15 cellular contexts compared by ENCODE assay signal in the genomic region with DNA sequence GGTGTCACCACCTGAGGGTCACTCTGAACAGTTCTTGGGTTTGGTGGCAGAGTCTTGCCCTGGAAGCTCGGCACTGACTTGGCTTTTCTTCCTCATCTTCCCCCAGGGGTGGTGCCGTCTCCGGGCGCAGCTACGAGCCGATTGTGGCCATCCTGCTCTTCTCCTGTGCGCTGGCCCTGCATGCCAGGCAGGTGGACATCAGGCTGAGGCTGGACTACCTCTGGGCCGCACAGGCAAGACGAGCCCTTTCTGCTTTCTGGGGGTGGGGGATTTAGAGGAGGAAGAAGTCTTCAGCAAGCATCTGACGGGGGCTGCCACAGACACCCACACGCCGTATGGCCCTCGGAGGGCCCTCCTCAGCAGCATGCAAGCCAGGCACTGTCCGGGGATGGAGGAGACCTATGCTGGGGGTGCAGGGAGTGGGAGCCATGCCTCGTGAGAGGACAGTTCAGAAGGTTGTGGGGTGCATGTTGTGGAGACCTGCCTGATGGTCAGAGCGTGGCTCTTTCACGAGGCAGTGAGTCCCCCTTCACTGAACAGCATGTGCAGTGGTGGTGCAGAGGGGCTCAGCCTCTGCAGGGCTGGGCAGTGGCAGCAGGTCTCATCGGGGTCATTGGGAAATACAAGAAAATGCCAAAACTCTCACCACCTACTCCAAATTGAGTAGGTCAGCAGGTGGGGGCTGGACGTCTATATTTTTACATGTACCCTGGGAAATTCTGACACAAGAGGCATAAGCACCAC.
DNase-seq lines count a peak whose midpoint lies in the region; ATAC-seq and TF ChIP-seq lines count a peak whose summit lies in the region.
"Had no signal": no experiment of that assay in that cellular context is flagged by ENCODE, and none has a peak within 500 bp of the region (broad histone marks: within the 10 kb centered on the region; RNA-seq: fewer than 3 reads in every experiment).

No MANE protein-coding gene starts in this region.

- CTCF ChIA-PET in activated CD4-positive, alpha-beta memory T cell treated with anti-CD3 and anti-CD28 coated beads, Interleukin-2, amount 10 ng/mL, durations not matched to agents 7 days and 5 days (lab: Charles Lee) = no interaction called here
- CTCF ChIA-PET in activated CD4-positive, alpha-beta memory T cell treated with anti-CD3 and anti-CD28 coated beads for 36 hours (lab: Charles Lee) = no interaction called here
- CTCF ChIA-PET in WTC11 (lab: Charles Lee) = interaction anchor here (1.4 kb wide), 1 partner anchor 23 kb away, joined by 5 read pairs; no protein-coding TSS in a partner anchor

- H3K4me3 Mint-ChIP-seq in activated CD4-positive, alpha-beta memory T cell treated with anti-CD3 and anti-CD28 coated beads, Interleukin-2, amount 10 ng/mL, durations not matched to agents 7 days and 5 days = no peak overlapping the region
- no peak overlapping the region for H3K4me3 Mint-ChIP-seq in activated CD4-positive, alpha-beta memory T cell treated with anti-CD3 and anti-CD28 coated beads for 36 hours
- H3K4me3 Mint-ChIP-seq in WTC11 (no peak overlapping the region), type B pancreatic cell (no peak overlapping the region)
- no peak overlapping the region for H3K4me3 Mint-ChIP-seq in stimulated activated naive CD8-positive, alpha-beta T cell treated with anti-CD3 and anti-CD28 coated beads, Interleukin-15, amount 100 ng/mL, for 72 hours

- H3K27ac Mint-ChIP-seq in activated CD4-positive, alpha-beta memory T cell treated with anti-CD3 and anti-CD28 coated beads, Interleukin-2, amount 10 ng/mL, durations not matched to agents 7 days and 5 days = no peak overlapping the region
- no peak overlapping the region for H3K27ac Mint-ChIP-seq in activated CD4-positive, alpha-beta memory T cell treated with anti-CD3 and anti-CD28 coated beads for 36 hours
- no peak overlapping the region for H3K27ac Mint-ChIP-seq in WTC11
- no peak overlapping the region for H3K27ac Mint-ChIP-seq in type B pancreatic cell
- no peak overlapping the region for H3K27ac Mint-ChIP-seq in stimulated activated naive CD8-positive, alpha-beta T cell treated with anti-CD3 and anti-CD28 coated beads, Interleukin-15, amount 100 ng/mL, for 72 hours

- no peak for TF ChIP-seq CTCF in WTC11 (IDR thresholded peaks at IDR 0.05)
- no peak for TF ChIP-seq CTCF in lower leg skin (IDR thresholded peaks at IDR 0.05)
- TF ChIP-seq CTCF in type B pancreatic cell (conservative IDR thresholded peaks at IDR 0.05) = no peak

- H3K9me3 Mint-ChIP-seq in activated CD4-positive, alpha-beta memory T cell treated with anti-CD3 and anti-CD28 coated beads, Interleukin-2, amount 10 ng/mL, durations not matched to agents 7 days and 5 days = no peaks in the 10 kb centered on the region
- no peaks in the 10 kb centered on the region for H3K9me3 Mint-ChIP-seq in activated CD4-positive, alpha-beta memory T cell treated with anti-CD3 and anti-CD28 coated beads for 36 hours
- H3K9me3 Mint-ChIP-seq in WTC11 (no peaks in the 10 kb centered on the region), type B pancreatic cell (no peaks in the 10 kb centered on the region)
- no peaks in the 10 kb centered on the region for H3K9me3 Mint-ChIP-seq in stimulated activated naive CD8-positive, alpha-beta T cell treated with anti-CD3 and anti-CD28 coated beads, Interleukin-15, amount 100 ng/mL, for 72 hours

- peaks cover 4% of the 10 kb centered on the region for H3K4me1 Mint-ChIP-seq in activated CD4-positive, alpha-beta memory T cell treated with anti-CD3 and anti-CD28 coated beads, Interleukin-2, amount 10 ng/mL, durations not matched to agents 7 days and 5 days
- no peaks in the 10 kb centered on the region for H3K4me1 Mint-ChIP-seq in activated CD4-positive, alpha-beta memory T cell treated with anti-CD3 and anti-CD28 coated beads for 36 hours (ENCODE audit: low read depth)
- H3K4me1 Mint-ChIP-seq in WTC11 (0 out of 2 replicates have a peak, but pooled peaks cover 2% of the 10 kb centered on the region), type B pancreatic cell (ENCODE audit: unreplicated experiment) (no peaks in the 10 kb centered on the region)
- H3K4me1 Mint-ChIP-seq in stimulated activated naive CD8-positive, alpha-beta T cell treated with anti-CD3 and anti-CD28 coated beads, Interleukin-15, amount 100 ng/mL, for 72 hours = no peaks in the 10 kb centered on the region

- POLR2A ChIA-PET in activated CD4-positive, alpha-beta memory T cell treated with anti-CD3 and anti-CD28 coated beads, Interleukin-2, amount 10 ng/mL, durations not matched to agents 7 days and 5 days (lab: Charles Lee) = no interaction called here
- POLR2A ChIA-PET in activated CD4-positive, alpha-beta memory T cell treated with anti-CD3 and anti-CD28 coated beads for 36 hours (lab: Charles Lee) = no interaction called here
- POLR2A ChIA-PET in WTC11 (lab: Charles Lee) = no interaction called here

- TF ChIP-seq POLR2A in lower leg skin (IDR thresholded peaks at IDR 0.05) = no peak

- 91 to 92% methylated on average over 18 to 19 of the region's 19 CpGs for WGBS in lower leg skin, 2 donors

- peak; percentile 7 for DNase-seq in activated CD4-positive, alpha-beta memory T cell treated with anti-CD3 and anti-CD28 coated beads, Interleukin-2, amount 10 ng/mL, durations not matched to agents 7 days and 5 days
- DNase-seq in activated CD4-positive, alpha-beta memory T cell treated with anti-CD3 and anti-CD28 coated beads for 36 hours = no peak
- DNase-seq in WTC11 (ENCODE audit: low spot score) (peak; percentile 3), lower leg skin (ENCODE audit: low spot score in 2 of 2) (peak; percentile 7 to 78), type B pancreatic cell (ENCODE audit: extremely low spot score, unreplicated experiment) (peak; percentile 62), SKM-1 (lab: John Stamatoyannopoulos, UW; ENCODE audit: unreplicated experiment) (no peak)
- DNase-seq in stimulated activated naive CD8-positive, alpha-beta T cell treated with anti-CD3 and anti-CD28 coated beads, Interleukin-15, amount 100 ng/mL, for 72 hours = no peak
- DNase-seq: DMS53, IMR-90, Kasumi-1, NCI-H1417 treated with DMSO at 0.1 percent for 48 hours, NCI-H2029 treated with DMSO at 0.1 percent for 48 hours, NCI-H524 had no signal

- intact Hi-C loops in activated CD4-positive, alpha-beta memory T cell treated with anti-CD3 and anti-CD28 coated beads for 36 hours (cut with micrococcal nuclease) = no loop called here
- intact Hi-C loops in lower leg skin (cut with DNase I; ENCODE audit: low total_unique reads) = no loop called here

- H3K27me3 Mint-ChIP-seq in activated CD4-positive, alpha-beta memory T cell treated with anti-CD3 and anti-CD28 coated beads, Interleukin-2, amount 10 ng/mL, durations not matched to agents 7 days and 5 days = no peaks in the 10 kb centered on the region
- no peaks in the 10 kb centered on the region for H3K27me3 Mint-ChIP-seq in activated CD4-positive, alpha-beta memory T cell treated with anti-CD3 and anti-CD28 coated beads for 36 hours
- H3K27me3 Mint-ChIP-seq in WTC11 (ENCODE audit: low read depth) = no peaks in the 10 kb centered on the region
- H3K27me3 Mint-ChIP-seq in type B pancreatic cell = no peaks in the 10 kb centered on the region
- peaks cover 8% of the 10 kb centered on the region for H3K27me3 Mint-ChIP-seq in stimulated activated naive CD8-positive, alpha-beta T cell treated with anti-CD3 and anti-CD28 coated beads, Interleukin-15, amount 100 ng/mL, for 72 hours

- no peaks in the 10 kb centered on the region for H3K36me3 Mint-ChIP-seq in activated CD4-positive, alpha-beta memory T cell treated with anti-CD3 and anti-CD28 coated beads, Interleukin-2, amount 10 ng/mL, durations not matched to agents 7 days and 5 days (ENCODE audit: low read depth)
- H3K36me3 Mint-ChIP-seq in activated CD4-positive, alpha-beta memory T cell treated with anti-CD3 and anti-CD28 coated beads for 36 hours = no peaks in the 10 kb centered on the region
- no peaks in the 10 kb centered on the region for H3K36me3 Mint-ChIP-seq in WTC11
- no peaks in the 10 kb centered on the region for H3K36me3 Mint-ChIP-seq in type B pancreatic cell

- ATAC-seq in WTC11 (no peak), GM21576 (IDR thresholded peaks at IDR 0.05; ENCODE audit: unreplicated experiment) (no peak)
- no peak for ATAC-seq in stimulated activated naive CD8-positive, alpha-beta T cell treated with anti-CD3 and anti-CD28 coated beads, Interleukin-15, amount 100 ng/mL, for 72 hours
- ATAC-seq: HCT116 had no signal

- H3K4me3 ChIP-seq in lower leg skin (ENCODE audit: low read depth, poor library complexity, severe bottlenecking) = no peak overlapping the region

TF ChIP-seq in WTC11, 78 proteins besides CTCF, POLR2A, EP300 and RAD21 (continues in another document):
- TF ChIP-seq ZNF232 (CRISPR knock-in tag; IDR thresholded peaks at IDR 0.05) = no peak
- TF ChIP-seq NR1H2 (CRISPR knock-in tag; IDR thresholded peaks at IDR 0.05) = no peak
- TF ChIP-seq, protein P1, sequence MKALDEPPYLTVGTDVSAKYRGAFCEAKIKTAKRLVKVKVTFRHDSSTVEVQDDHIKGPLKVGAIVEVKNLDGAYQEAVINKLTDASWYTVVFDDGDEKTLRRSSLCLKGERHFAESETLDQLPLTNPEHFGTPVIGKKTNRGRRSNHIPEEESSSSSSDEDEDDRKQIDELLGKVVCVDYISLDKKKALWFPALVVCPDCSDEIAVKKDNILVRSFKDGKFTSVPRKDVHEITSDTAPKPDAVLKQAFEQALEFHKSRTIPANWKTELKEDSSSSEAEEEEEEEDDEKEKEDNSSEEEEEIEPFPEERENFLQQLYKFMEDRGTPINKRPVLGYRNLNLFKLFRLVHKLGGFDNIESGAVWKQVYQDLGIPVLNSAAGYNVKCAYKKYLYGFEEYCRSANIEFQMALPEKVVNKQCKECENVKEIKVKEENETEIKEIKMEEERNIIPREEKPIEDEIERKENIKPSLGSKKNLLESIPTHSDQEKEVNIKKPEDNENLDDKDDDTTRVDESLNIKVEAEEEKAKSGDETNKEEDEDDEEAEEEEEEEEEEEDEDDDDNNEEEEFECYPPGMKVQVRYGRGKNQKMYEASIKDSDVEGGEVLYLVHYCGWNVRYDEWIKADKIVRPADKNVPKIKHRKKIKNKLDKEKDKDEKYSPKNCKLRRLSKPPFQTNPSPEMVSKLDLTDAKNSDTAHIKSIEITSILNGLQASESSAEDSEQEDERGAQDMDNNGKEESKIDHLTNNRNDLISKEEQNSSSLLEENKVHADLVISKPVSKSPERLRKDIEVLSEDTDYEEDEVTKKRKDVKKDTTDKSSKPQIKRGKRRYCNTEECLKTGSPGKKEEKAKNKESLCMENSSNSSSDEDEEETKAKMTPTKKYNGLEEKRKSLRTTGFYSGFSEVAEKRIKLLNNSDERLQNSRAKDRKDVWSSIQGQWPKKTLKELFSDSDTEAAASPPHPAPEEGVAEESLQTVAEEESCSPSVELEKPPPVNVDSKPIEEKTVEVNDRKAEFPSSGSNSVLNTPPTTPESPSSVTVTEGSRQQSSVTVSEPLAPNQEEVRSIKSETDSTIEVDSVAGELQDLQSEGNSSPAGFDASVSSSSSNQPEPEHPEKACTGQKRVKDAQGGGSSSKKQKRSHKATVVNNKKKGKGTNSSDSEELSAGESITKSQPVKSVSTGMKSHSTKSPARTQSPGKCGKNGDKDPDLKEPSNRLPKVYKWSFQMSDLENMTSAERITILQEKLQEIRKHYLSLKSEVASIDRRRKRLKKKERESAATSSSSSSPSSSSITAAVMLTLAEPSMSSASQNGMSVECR (CRISPR knock-in tag; IDR thresholded peaks at IDR 0.05; ENCODE audit: borderline replicate concordance) = no peak
- TF ChIP-seq JUN (CRISPR knock-in tag; IDR thresholded peaks at IDR 0.05) = no peak

Comparison
In these comparisons a context has a peak if more than half of its experiments do, and no peak if none do; other contexts are left out.
1. DNase-seq: peak in activated CD4-positive, alpha-beta memory T cell treated with anti-CD3 and anti-CD28 coated beads, Interleukin-2, amount 10 ng/mL, durations not matched to agents 7 days and 5 days (single experiment), WTC11 (single experiment), lower leg skin (2 of 2) and type B pancreatic cell (single experiment); none in activated CD4-positive, alpha-beta memory T cell treated with anti-CD3 and anti-CD28 coated beads for 36 hours (single experiment), stimulated activated naive CD8-positive, alpha-beta T cell treated with anti-CD3 and anti-CD28 coated beads, Interleukin-15, amount 100 ng/mL, for 72 hours (0 of 2) and SKM-1 (single experiment).